ENCODE assay signal across 1 cellular context in genomic region chr2:27638023-27638637, GRCh38.
TF ChIP-seq lines count a peak whose summit lies in the region.

No MANE protein-coding gene starts in this region.

TF ChIP-seq in GM12878, 131 proteins besides CTCF, POLR2A, EP300 and RAD21:
- no peak for TF ChIP-seq IKZF1 (conservative IDR thresholded peaks at IDR 0.05)
- TF ChIP-seq, protein P1, sequence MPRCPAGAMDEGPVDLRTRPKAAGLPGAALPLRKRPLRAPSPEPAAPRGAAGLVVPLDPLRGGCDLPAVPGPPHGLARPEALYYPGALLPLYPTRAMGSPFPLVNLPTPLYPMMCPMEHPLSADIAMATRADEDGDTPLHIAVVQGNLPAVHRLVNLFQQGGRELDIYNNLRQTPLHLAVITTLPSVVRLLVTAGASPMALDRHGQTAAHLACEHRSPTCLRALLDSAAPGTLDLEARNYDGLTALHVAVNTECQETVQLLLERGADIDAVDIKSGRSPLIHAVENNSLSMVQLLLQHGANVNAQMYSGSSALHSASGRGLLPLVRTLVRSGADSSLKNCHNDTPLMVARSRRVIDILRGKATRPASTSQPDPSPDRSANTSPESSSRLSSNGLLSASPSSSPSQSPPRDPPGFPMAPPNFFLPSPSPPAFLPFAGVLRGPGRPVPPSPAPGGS (IDR thresholded peaks at IDR 0.05; ENCODE audit: borderline replicate concordance, insufficient read depth, low read depth, low read length, poor library complexity, severe bottlenecking), result peak; percentile 20
- no peak for TF ChIP-seq USF1 (IDR thresholded peaks at IDR 0.05; ENCODE audit: borderline replicate concordance, extremely low read length, insufficient read depth, low read depth, low read length)
- TF ChIP-seq FOXM1 (IDR thresholded peaks at IDR 0.05; ENCODE audit: low read depth, low read length), result no peak
- no peak for TF ChIP-seq BRCA1 (IDR thresholded peaks at IDR 0.05; ENCODE audit: low read depth, low read length)
